11 cellular contexts compared by ENCODE assay signal in the genomic region with DNA sequence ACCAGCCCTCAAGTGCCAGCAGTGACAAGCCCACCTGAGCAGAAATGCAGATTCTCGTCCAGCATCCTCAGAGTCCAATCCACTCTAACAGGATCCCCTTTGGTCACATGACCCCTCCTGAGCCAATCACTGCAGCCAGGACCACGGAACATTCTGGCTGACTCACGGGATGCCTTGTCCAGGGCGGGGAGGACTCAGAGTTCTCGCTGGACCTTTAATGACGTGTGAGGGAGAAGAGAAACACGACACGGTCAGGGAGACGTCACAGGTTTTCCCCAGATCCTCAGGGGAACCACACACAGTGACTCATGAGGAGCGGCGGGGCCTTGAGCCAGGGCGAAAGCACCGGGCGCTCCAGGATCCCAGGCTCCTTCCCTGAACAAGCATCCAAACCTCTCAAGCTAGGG.
DNase-seq lines count a peak whose midpoint lies in the region; ATAC-seq, FAIRE-seq and TF ChIP-seq lines count a peak whose summit lies in the region.
"Had no signal": no experiment of that assay in that cellular context is flagged by ENCODE, and none has a peak within 500 bp of the region (broad histone marks: within the 10 kb centered on the region; RNA-seq: fewer than 3 reads in every experiment).

No MANE protein-coding gene starts in this region.

- peak; percentile 100 for DNase-seq in MCF 10A (ENCODE audit: unreplicated experiment)
- no peak for DNase-seq in breast epithelium (ENCODE audit: low spot score in 2 of 2)
- DNase-seq in bronchial epithelial cell (ENCODE audit: low read depth), result peak; percentile 99
- DNase-seq in NCI-H446 (lab: John Stamatoyannopoulos, UW), result no peak
- DNase-seq in SK-N-DZ (ENCODE audit: low spot score), result no peak
- DNase-seq: activated CD4-positive, alpha-beta T cell treated with anti-CD3 and anti-CD28 coated beads, Interleukin-2, amount 10 ng/mL, durations not matched to agents 7 days and 5 days; AML-193; NCI-H1048 had no signal

- no peak for FAIRE-seq in bronchial epithelial cell (lab: Jason Lieb, UNC)

- ATAC-seq in GM18907 (IDR thresholded peaks at IDR 0.05; ENCODE audit: unreplicated experiment) (no peak), HG03565 (IDR thresholded peaks at IDR 0.05; ENCODE audit: unreplicated experiment) (no peak)

- POLR2A ChIA-PET in MCF 10A (lab: Yijun Ruan, JAX), result interaction anchor here (0.9 to 3.0 kb wide), 11 partner anchors 10 to 398 kb away, joined by 3 to 29 read pairs (median 4); partner anchors contain the start of gene NCAPG2

- H3K27me3 Mint-ChIP-seq in MCF 10A (ENCODE audit: insufficient read depth, unreplicated experiment), result no peaks in the 10 kb centered on the region

- CTCF ChIA-PET in MCF 10A (lab: Yijun Ruan, JAX), result interaction anchor here (0.5 to 1.3 kb wide), 3 partner anchors 14 to 42 kb away, joined by 4 to 5 read pairs (median 4); no protein-coding TSS in a partner anchor

- peaks cover 44% of the 10 kb centered on the region for H3K4me1 Mint-ChIP-seq in MCF 10A (ENCODE audit: insufficient read depth, unreplicated experiment)
- H3K4me1 Mint-ChIP-seq: activated CD4-positive, alpha-beta T cell treated with anti-CD3 and anti-CD28 coated beads, Interleukin-2, amount 10 ng/mL, durations not matched to agents 7 days and 5 days had no signal

- peak overlapping the region; percentile 50 to 56 for H3K9ac ChIP-seq in mucosa of rectum (ENCODE audit: low read depth in 1 of 2, low read length in 2 of 2)

- no peaks in the 10 kb centered on the region for H3K9me3 Mint-ChIP-seq in MCF 10A (ENCODE audit: unreplicated experiment)
- H3K9me3 Mint-ChIP-seq: activated CD4-positive, alpha-beta T cell treated with anti-CD3 and anti-CD28 coated beads, Interleukin-2, amount 10 ng/mL, durations not matched to agents 7 days and 5 days had no signal

- intact Hi-C loops in MCF 10A (cut with micrococcal nuclease) (loop anchor here (2.0 to 5.0 kb wide), 2 partner anchors 140 to 217 kb away; no protein-coding TSS in a partner anchor), breast epithelium (cut with DNase I; ENCODE audit: low total_unique reads) (no loop called here)

- TF ChIP-seq CTCF in MCF 10A (IDR thresholded peaks at IDR 0.05; ENCODE audit: unreplicated experiment), result no peak
- no peak for TF ChIP-seq CTCF in breast epithelium (IDR thresholded peaks at IDR 0.05)
- TF ChIP-seq CTCF in bronchial epithelial cell (IDR thresholded peaks at IDR 0.05; ENCODE audit: insufficient read depth, low read length, severe bottlenecking), result no peak

- H3K27me3 ChIP-seq in breast epithelium (no peaks in the 10 kb centered on the region), bronchial epithelial cell (ENCODE audit: control insufficient read depth, insufficient read depth, low read length) (no peaks in the 10 kb centered on the region), mucosa of rectum (ENCODE audit: control insufficient read depth in 2 of 2, insufficient read depth in 2 of 2, low read length in 2 of 2) (no peaks in the 10 kb centered on the region)

- no peaks in the 10 kb centered on the region for H3K4me1 ChIP-seq in breast epithelium
- peaks cover 15 to 26% of the 10 kb centered on the region in 2 donors for H3K4me1 ChIP-seq in mucosa of rectum (ENCODE audit: control insufficient read depth in 2 of 2, insufficient read depth in 2 of 2, low read length in 2 of 2)

- no TSS peak for BruUV-seq in MCF 10A (replicated peaks; lab: Mats Ljungman, UMichigan)

- H3K4me3 Mint-ChIP-seq in MCF 10A (ENCODE audit: unreplicated experiment), result peak overlapping the region; percentile 75
- H3K4me3 Mint-ChIP-seq: activated CD4-positive, alpha-beta T cell treated with anti-CD3 and anti-CD28 coated beads, Interleukin-2, amount 10 ng/mL, durations not matched to agents 7 days and 5 days had no signal

- H3K27ac Mint-ChIP-seq in MCF 10A (ENCODE audit: low read depth, unreplicated experiment), result peak overlapping the region; percentile 99
- H3K27ac Mint-ChIP-seq: activated CD4-positive, alpha-beta T cell treated with anti-CD3 and anti-CD28 coated beads, Interleukin-2, amount 10 ng/mL, durations not matched to agents 7 days and 5 days had no signal

- H3K9me3 ChIP-seq in breast epithelium (no peaks in the 10 kb centered on the region), mucosa of rectum (ENCODE audit: control insufficient read depth in 2 of 2, low read length in 2 of 2) (no peaks in the 10 kb centered on the region)

- TF ChIP-seq POLR2A in breast epithelium (IDR thresholded peaks at IDR 0.05), result no peak

- H3K36me3 Mint-ChIP-seq in MCF 10A (ENCODE audit: insufficient read depth, unreplicated experiment), result peaks cover 8% of the 10 kb centered on the region

- no peak overlapping the region for H3K4me3 ChIP-seq in breast epithelium
- H3K4me3 ChIP-seq in bronchial epithelial cell (ENCODE audit: low read depth, low read length), result no peak overlapping the region
- peak overlapping the region; percentile 24 to 41 for H3K4me3 ChIP-seq in mucosa of rectum (ENCODE audit: low read length in 2 of 2)

- H3K27ac ChIP-seq in breast epithelium (no peak overlapping the region), mucosa of rectum (ENCODE audit: low read depth in 2 of 2, low read length in 2 of 2) (peak overlapping the region; percentile 71 to 79)

- no peaks in the 10 kb centered on the region for H3K36me3 ChIP-seq in breast epithelium
- H3K36me3 ChIP-seq in bronchial epithelial cell (ENCODE audit: control insufficient read depth, insufficient read depth, low read length), result no peaks in the 10 kb centered on the region
- no peaks in the 10 kb centered on the region for H3K36me3 ChIP-seq in mucosa of rectum (ENCODE audit: control insufficient read depth in 2 of 2, insufficient read depth in 2 of 2, low read length in 2 of 2)

Comparison
In these comparisons a context has a peak if more than half of its experiments do, and no peak if none do; other contexts are left out.
1. DNase-seq: peak in MCF 10A (single experiment) and bronchial epithelial cell (single experiment); none in breast epithelium (0 of 2), NCI-H446 (0 of 2) and SK-N-DZ (single experiment).
2. H3K27ac ChIP-seq: peak in mucosa of rectum (2 of 2); none in breast epithelium (0 of 2).
3. H3K4me3 ChIP-seq: peak in mucosa of rectum (2 of 2); none in breast epithelium (0 of 3) and bronchial epithelial cell (single experiment).